8 cellular contexts compared by ENCODE assay signal in genomic region chr19:11578342-11579142, GRCh38. TPM values are rescaled to one million over a fixed set of nuclear protein-coding genes. Genes with fewer than 3 reads are reported as not detected.
A peak's percentile ranks its signal among the peaks of the same experiment; 100 is the strongest.
DNase-seq lines count a peak whose midpoint lies in the region; ATAC-seq and TF ChIP-seq lines count a peak whose summit lies in the region.

No MANE protein-coding gene starts in this region.

- H3K4me3 ChIP-seq in GM08714 (ENCODE audit: low read length) (peak overlapping the region; percentile 26; the same call in 1 of the 2 replicates), mononuclear cell (ENCODE audit: low read length) (peak overlapping the region; percentile 41), upper lobe of right lung (peak overlapping the region; percentile 58)

- DNase-seq in T-helper 1 cell (peak; percentile 10 to 51 (median 22)), upper lobe of right lung (peak; percentile 92), DMS114 treated with DMSO at 0.1 percent for 48 hours (lab: John Stamatoyannopoulos, UW; ENCODE audit: unreplicated experiment) (no peak), NCI-H2081 (lab: John Stamatoyannopoulos, UW) (no peak)

- peak overlapping the region; percentile 84 for H3K27ac ChIP-seq in upper lobe of right lung

- intact Hi-C loops in dendritic cell treated with granulocyte-macrophage colony-stimulating factor and Interleukin-4, amounts not matched to agents 40 ng/mL and 50 ng/mL, for 4 days (cut with micrococcal nuclease), result no loop called here
- intact Hi-C loops in upper lobe of right lung (cut with DNase I), result no loop called here

- H3K27ac Mint-ChIP-seq in dendritic cell treated with granulocyte-macrophage colony-stimulating factor and Interleukin-4, amounts not matched to agents 40 ng/mL and 50 ng/mL, for 4 days, result peak overlapping the region; percentile 89

- H3K36me3 ChIP-seq in upper lobe of right lung, result no peaks in the 10 kb centered on the region

- H3K9me3 Mint-ChIP-seq in dendritic cell treated with granulocyte-macrophage colony-stimulating factor and Interleukin-4, amounts not matched to agents 40 ng/mL and 50 ng/mL, for 4 days, result no peaks in the 10 kb centered on the region

- peak overlapping the region; percentile 90 for H3K4me3 Mint-ChIP-seq in dendritic cell treated with granulocyte-macrophage colony-stimulating factor and Interleukin-4, amounts not matched to agents 40 ng/mL and 50 ng/mL, for 4 days

- peaks cover 73% of the 10 kb centered on the region for H3K4me1 Mint-ChIP-seq in dendritic cell treated with granulocyte-macrophage colony-stimulating factor and Interleukin-4, amounts not matched to agents 40 ng/mL and 50 ng/mL, for 4 days (ENCODE audit: low read depth)

- no peaks in the 10 kb centered on the region for H3K27me3 Mint-ChIP-seq in dendritic cell treated with granulocyte-macrophage colony-stimulating factor and Interleukin-4, amounts not matched to agents 40 ng/mL and 50 ng/mL, for 4 days

- ATAC-seq in upper lobe of right lung, result peak; percentile 78
- ATAC-seq in HG03097 (IDR thresholded peaks at IDR 0.05; ENCODE audit: low FRiP score, unreplicated experiment), result no peak

- H3K4me1 ChIP-seq in mononuclear cell (ENCODE audit: insufficient read depth, low read length), result peaks cover 68% of the 10 kb centered on the region
- peaks cover 36% of the 10 kb centered on the region for H3K4me1 ChIP-seq in upper lobe of right lung

- H3K27me3 ChIP-seq in mononuclear cell (ENCODE audit: insufficient read depth, low read length) (no peaks in the 10 kb centered on the region), upper lobe of right lung (no peaks in the 10 kb centered on the region)

- TF ChIP-seq CTCF in upper lobe of right lung (IDR thresholded peaks at IDR 0.05), result no peak

- H3K9me3 ChIP-seq in mononuclear cell (ENCODE audit: low read depth, low read length) (no peaks in the 10 kb centered on the region), upper lobe of right lung (no peaks in the 10 kb centered on the region)

- H3K36me3 Mint-ChIP-seq in dendritic cell treated with granulocyte-macrophage colony-stimulating factor and Interleukin-4, amounts not matched to agents 40 ng/mL and 50 ng/mL, for 4 days (ENCODE audit: low read depth), result peaks cover 58% of the 10 kb centered on the region

RNA-seq across cellular contexts. Expression of gene ACP5, which starts 1.1 kb away (rescaled TPM):
- total RNA-seq in mononuclear cell, result 17.5 TPM
- total RNA-seq in upper lobe of right lung, result 429 TPM

RNA-seq across cellular contexts. Expression of gene ZNF627, which starts 18.7 kb away (rescaled TPM):
- total RNA-seq in mononuclear cell, result 11.5 TPM
- total RNA-seq in upper lobe of right lung, result 11.6 TPM

RNA-seq across cellular contexts. Expression of gene ELOF1, which starts 19.5 kb away (rescaled TPM):
- total RNA-seq in mononuclear cell (29.3 TPM), upper lobe of right lung (44.3 TPM)

RNA-seq across cellular contexts. Expression of gene CNN1, which starts 39.9 kb away (rescaled TPM):
- 0.52 TPM for total RNA-seq in mononuclear cell
- total RNA-seq in upper lobe of right lung, result 27.3 TPM

RNA-seq across cellular contexts. Expression of gene ECSIT, which starts 49.6 kb away (rescaled TPM):
- total RNA-seq in mononuclear cell (23.4 TPM), upper lobe of right lung (44.8 TPM)

Comparison
In these comparisons a context has a peak if more than half of its experiments do, and no peak if none do; other contexts are left out.
1. DNase-seq: peak in T-helper 1 cell (5 of 5) and upper lobe of right lung (single experiment); none in DMS114 treated with DMSO at 0.1 percent for 48 hours (single experiment) and NCI-H2081 (0 of 2).
2. RNA of gene ACP5, which starts 1.1 kb away (total RNA-seq): 429 TPM in upper lobe of right lung (single experiment); 17.5 TPM in mononuclear cell (single experiment); every median in the first group is over 10 times any median in the second.
3. Peak in every context shown above with its lines, with median percentiles within 50 percentile points of each other: H3K4me3 ChIP-seq.